26 cellular contexts compared by ENCODE assay signal in genomic region chr5:16577677-16578076, GRCh38. TPM values are rescaled to one million over a fixed set of nuclear protein-coding genes. Genes with fewer than 3 reads are reported as not detected.
DNase-seq lines count a peak whose midpoint lies in the region; ATAC-seq and TF ChIP-seq lines count a peak whose summit lies in the region.
"Had no signal": no experiment of that assay in that cellular context is flagged by ENCODE, and none has a peak within 500 bp of the region (broad histone marks: within the 10 kb centered on the region; RNA-seq: fewer than 3 reads in every experiment).

No MANE protein-coding gene starts in this region.

- intact Hi-C loops in Right ventricle myocardium inferior (cut with DNase I), result no loop called here

- no peaks in the 10 kb centered on the region for H3K36me3 Mint-ChIP-seq in GM23338 (ENCODE audit: low read depth)

- H2AFZ ChIP-seq in GM23338, result no peak overlapping the region

- no peak overlapping the region for H3K4me2 ChIP-seq in GM23338
- H3K4me2 ChIP-seq: BLaER1 treated with 17β-estradiol and CSF1 and Interleukin-3, amounts not matched to agents 10 nM and 100 nM had no signal

- no peaks in the 10 kb centered on the region for H3K9me2 ChIP-seq in GM23338 (ENCODE audit: insufficient read depth)

- H3K4me1 ChIP-seq in GM23338 (ENCODE audit: insufficient read depth), result peaks cover 43% of the 10 kb centered on the region
- H3K4me1 ChIP-seq in BE2C, result peaks cover 23% of the 10 kb centered on the region
- H3K4me1 ChIP-seq: lower lobe of right lung, spleen had no signal

- H3K4me1 Mint-ChIP-seq in GM23338, result peaks cover 42% of the 10 kb centered on the region

- peaks cover 2% of the 10 kb centered on the region for H3K27me3 Mint-ChIP-seq in GM23338 (ENCODE audit: insufficient read depth, low read depth, poor library complexity)
- H3K27me3 Mint-ChIP-seq: central memory CD8-positive, alpha-beta T cell; stimulated activated naive CD8-positive, alpha-beta T cell treated with anti-CD3 and anti-CD28 coated beads, Interleukin-15, amount 100 ng/mL, for 72 hours; T-cell had no signal

- TF ChIP-seq CTCF in GM23338 (conservative IDR thresholded peaks at IDR 0.05; ENCODE audit: low read depth in 2 of 2), result no peak
- no peak for TF ChIP-seq CTCF in VCaP (conservative IDR thresholded peaks at IDR 0.05)
- TF ChIP-seq CTCF in fibroblast of mammary gland (conservative IDR thresholded peaks at IDR 0.05; ENCODE audit: control insufficient read depth, insufficient read depth, low read depth, low read length), result no peak
- TF ChIP-seq CTCF in BE2C (IDR thresholded peaks at IDR 0.05; ENCODE audit: low read depth, low read length), result no peak

- H3K4me3 Mint-ChIP-seq in GM23338, result no peak overlapping the region
- H3K4me3 Mint-ChIP-seq: central memory CD8-positive, alpha-beta T cell; neural crest cell; stimulated activated naive CD8-positive, alpha-beta T cell treated with anti-CD3 and anti-CD28 coated beads, Interleukin-15, amount 100 ng/mL, for 72 hours; T-cell had no signal

- peaks cover 15% of the 10 kb centered on the region for H3F3A ChIP-seq in GM23338 (replicated peaks; ENCODE audit: low read depth)

- H4K20me1 ChIP-seq in GM23338 (replicated peaks; ENCODE audit: insufficient read depth), result no peaks in the 10 kb centered on the region

- H3K27ac ChIP-seq in GM23338 (ENCODE audit: low read depth) (no peak overlapping the region), VCaP (peak overlapping the region; percentile 96; the same call in 1 of the 2 replicates)
- H3K27ac ChIP-seq: BLaER1 treated with 17β-estradiol and CSF1 and Interleukin-3, amounts not matched to agents 10 nM and 100 nM; lower lobe of right lung; SJSA1; spleen; tibial nerve had no signal

- H3K9me3 Mint-ChIP-seq in GM23338, result no peaks in the 10 kb centered on the region; the same call in 1 of the 3 replicates
- H3K9me3 Mint-ChIP-seq: central memory CD8-positive, alpha-beta T cell; neural crest cell; T-cell had no signal

- no peak for ATAC-seq in GM23338
- no peak for ATAC-seq in Right ventricle myocardium inferior
- ATAC-seq: lower lobe of right lung; right cardiac atrium; stimulated activated naive CD8-positive, alpha-beta T cell treated with anti-CD3 and anti-CD28 coated beads, Interleukin-15, amount 100 ng/mL, for 72 hours; T-cell had no signal

- no peaks in the 10 kb centered on the region for H3K36me3 ChIP-seq in GM23338 (ENCODE audit: insufficient read depth)
- no peaks in the 10 kb centered on the region for H3K36me3 ChIP-seq in BE2C
- H3K36me3 ChIP-seq: lower lobe of right lung, SJSA1, spleen, tibial nerve had no signal

- H3K9me3 ChIP-seq in BE2C, result no peaks in the 10 kb centered on the region
- H3K9me3 ChIP-seq: lower lobe of right lung, SJSA1, spleen, tibial nerve had no signal

- H3K4me3 ChIP-seq in GM23338 (no peak overlapping the region), fibroblast of mammary gland (ENCODE audit: control insufficient read depth, low read depth, low read length) (no peak overlapping the region), BE2C (ENCODE audit: low read depth, low read length) (no peak overlapping the region)
- H3K4me3 ChIP-seq: BLaER1 treated with 17β-estradiol and CSF1 and Interleukin-3, amounts not matched to agents 10 nM and 100 nM; lower lobe of right lung; SJSA1; spleen; tibial nerve had no signal

- DNase-seq in activated CD8-positive, alpha-beta memory T cell treated with anti-CD3 and anti-CD28 coated beads, Interleukin-2, amount 50 U/mL, for 48 hours, result peak; percentile 40
- DNase-seq in activated CD8-positive, alpha-beta memory T cell treated with anti-CD3 and anti-CD28 coated beads for 24 hours, result no peak
- DNase-seq in GM23338 (ENCODE audit: low spot score) (peak; percentile 36), fibroblast of mammary gland (ENCODE audit: low read depth) (peak; percentile 18), Right ventricle myocardium inferior (ENCODE audit: missing footprints) (no peak), BE2C (no peak), GOT3 (lab: John Stamatoyannopoulos, UW) (no peak)
- DNase-seq: activated CD4-positive, alpha-beta T cell treated with anti-CD3 and anti-CD28 coated beads for 4 hours; activated naive CD4-positive, alpha-beta T cell; aorta; lower lobe of right lung; NCI-H1105 treated with DMSO at 0.1 percent for 48 hours; NCI-H510A; right cardiac atrium; spleen; stimulated activated naive CD8-positive, alpha-beta T cell treated with anti-CD3 and anti-CD28 coated beads, Interleukin-15, amount 100 ng/mL, for 72 hours; T-cell had no signal

- no peaks in the 10 kb centered on the region for H3K79me2 ChIP-seq in GM23338 (replicated peaks; ENCODE audit: insufficient read depth)

- no peak overlapping the region for H3K27ac Mint-ChIP-seq in GM23338
- H3K27ac Mint-ChIP-seq: stimulated activated naive CD8-positive, alpha-beta T cell treated with anti-CD3 and anti-CD28 coated beads, Interleukin-15, amount 100 ng/mL, for 72 hours; T-cell had no signal

- no peaks in the 10 kb centered on the region for H3K27me3 ChIP-seq in GM23338 (ENCODE audit: insufficient read depth)
- no peaks in the 10 kb centered on the region for H3K27me3 ChIP-seq in BE2C
- H3K27me3 ChIP-seq: BLaER1 treated with 17β-estradiol and CSF1 and Interleukin-3, amounts not matched to agents 10 nM and 100 nM; SJSA1; spleen; tibial nerve had no signal

TF ChIP-seq in GM23338, 12 proteins besides CTCF, POLR2A, EP300 and RAD21 (continues in another document):
- TF ChIP-seq ZNF331 (CRISPR knock-in tag; IDR thresholded peaks at IDR 0.05; ENCODE audit: low read depth), result no peak
- TF ChIP-seq, protein P1, sequence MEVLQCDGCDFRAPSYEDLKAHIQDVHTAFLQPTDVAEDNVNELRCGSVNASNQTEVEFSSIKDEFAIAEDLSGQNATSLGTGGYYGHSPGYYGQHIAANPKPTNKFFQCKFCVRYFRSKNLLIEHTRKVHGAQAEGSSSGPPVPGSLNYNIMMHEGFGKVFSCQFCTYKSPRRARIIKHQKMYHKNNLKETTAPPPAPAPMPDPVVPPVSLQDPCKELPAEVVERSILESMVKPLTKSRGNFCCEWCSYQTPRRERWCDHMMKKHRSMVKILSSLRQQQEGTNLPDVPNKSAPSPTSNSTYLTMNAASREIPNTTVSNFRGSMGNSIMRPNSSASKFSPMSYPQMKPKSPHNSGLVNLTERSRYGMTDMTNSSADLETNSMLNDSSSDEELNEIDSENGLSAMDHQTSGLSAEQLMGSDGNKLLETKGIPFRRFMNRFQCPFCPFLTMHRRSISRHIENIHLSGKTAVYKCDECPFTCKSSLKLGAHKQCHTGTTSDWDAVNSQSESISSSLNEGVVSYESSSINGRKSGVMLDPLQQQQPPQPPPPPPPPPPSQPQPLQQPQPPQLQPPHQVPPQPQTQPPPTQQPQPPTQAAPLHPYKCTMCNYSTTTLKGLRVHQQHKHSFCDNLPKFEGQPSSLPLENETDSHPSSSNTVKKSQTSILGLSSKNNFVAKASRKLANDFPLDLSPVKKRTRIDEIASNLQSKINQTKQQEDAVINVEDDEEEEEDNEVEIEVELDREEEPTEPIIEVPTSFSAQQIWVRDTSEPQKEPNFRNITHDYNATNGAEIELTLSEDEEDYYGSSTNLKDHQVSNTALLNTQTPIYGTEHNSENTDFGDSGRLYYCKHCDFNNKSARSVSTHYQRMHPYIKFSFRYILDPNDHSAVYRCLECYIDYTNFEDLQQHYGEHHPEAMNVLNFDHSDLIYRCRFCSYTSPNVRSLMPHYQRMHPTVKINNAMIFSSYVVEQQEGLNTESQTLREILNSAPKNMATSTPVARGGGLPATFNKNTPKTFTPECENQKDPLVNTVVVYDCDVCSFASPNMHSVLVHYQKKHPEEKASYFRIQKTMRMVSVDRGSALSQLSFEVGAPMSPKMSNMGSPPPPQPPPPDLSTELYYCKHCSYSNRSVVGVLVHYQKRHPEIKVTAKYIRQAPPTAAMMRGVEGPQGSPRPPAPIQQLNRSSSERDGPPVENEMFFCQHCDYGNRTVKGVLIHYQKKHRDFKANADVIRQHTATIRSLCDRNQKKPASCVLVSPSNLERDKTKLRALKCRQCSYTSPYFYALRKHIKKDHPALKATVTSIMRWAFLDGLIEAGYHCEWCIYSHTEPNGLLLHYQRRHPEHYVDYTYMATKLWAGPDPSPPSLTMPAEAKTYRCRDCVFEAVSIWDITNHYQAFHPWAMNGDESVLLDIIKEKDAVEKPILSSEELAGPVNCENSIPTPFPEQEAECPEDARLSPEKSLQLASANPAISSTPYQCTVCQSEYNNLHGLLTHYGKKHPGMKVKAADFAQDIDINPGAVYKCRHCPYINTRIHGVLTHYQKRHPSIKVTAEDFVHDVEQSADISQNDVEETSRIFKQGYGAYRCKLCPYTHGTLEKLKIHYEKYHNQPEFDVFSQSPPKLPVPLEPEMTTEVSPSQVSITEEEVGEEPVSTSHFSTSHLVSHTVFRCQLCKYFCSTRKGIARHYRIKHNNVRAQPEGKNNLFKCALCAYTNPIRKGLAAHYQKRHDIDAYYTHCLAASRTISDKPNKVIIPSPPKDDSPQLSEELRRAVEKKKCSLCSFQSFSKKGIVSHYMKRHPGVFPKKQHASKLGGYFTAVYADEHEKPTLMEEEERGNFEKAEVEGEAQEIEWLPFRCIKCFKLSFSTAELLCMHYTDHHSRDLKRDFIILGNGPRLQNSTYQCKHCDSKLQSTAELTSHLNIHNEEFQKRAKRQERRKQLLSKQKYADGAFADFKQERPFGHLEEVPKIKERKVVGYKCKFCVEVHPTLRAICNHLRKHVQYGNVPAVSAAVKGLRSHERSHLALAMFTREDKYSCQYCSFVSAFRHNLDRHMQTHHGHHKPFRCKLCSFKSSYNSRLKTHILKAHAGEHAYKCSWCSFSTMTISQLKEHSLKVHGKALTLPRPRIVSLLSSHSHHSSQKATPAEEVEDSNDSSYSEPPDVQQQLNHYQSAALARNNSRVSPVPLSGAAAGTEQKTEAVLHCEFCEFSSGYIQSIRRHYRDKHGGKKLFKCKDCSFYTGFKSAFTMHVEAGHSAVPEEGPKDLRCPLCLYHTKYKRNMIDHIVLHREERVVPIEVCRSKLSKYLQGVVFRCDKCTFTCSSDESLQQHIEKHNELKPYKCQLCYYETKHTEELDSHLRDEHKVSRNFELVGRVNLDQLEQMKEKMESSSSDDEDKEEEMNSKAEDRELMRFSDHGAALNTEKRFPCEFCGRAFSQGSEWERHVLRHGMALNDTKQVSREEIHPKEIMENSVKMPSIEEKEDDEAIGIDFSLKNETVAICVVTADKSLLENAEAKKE (CRISPR knock-in tag; IDR thresholded peaks at IDR 0.05), result no peak
- no peak for TF ChIP-seq JUNB (IDR thresholded peaks at IDR 0.05; ENCODE audit: unreplicated experiment)
- TF ChIP-seq NANOG (IDR thresholded peaks at IDR 0.05; ENCODE audit: borderline replicate concordance), result no peak

RNA-seq across cellular contexts. Expression of gene RETREG1, which starts 39.1 kb away (rescaled TPM):
- 2.2 and 2.3 TPM in 2 replicates for total RNA-seq in GM23338 (2014; rRNA removed; shearing (Covaris generic))
- 3.6 and 3.8 TPM in 2 replicates for polyA plus RNA-seq in GM23338 (2016; fragmentation: Nextera tagmentation; extraction: Ambion mirVana)
- total RNA-seq in Right ventricle myocardium inferior, result 197 TPM
- 2.9 TPM for polyA plus RNA-seq in BE2C (2012; ENCODE audit: insufficient read depth, insufficient read length, low read depth)
- total RNA-seq: dermis microvascular lymphatic vessel endothelial cell, glomerular endothelial cell had no signal
- polyA plus RNA-seq: endothelial cell of umbilical vein had no signal

Comparison
In these comparisons a context has a peak if more than half of its experiments do, and no peak if none do; other contexts are left out.
1. DNase-seq: peak in activated CD8-positive, alpha-beta memory T cell treated with anti-CD3 and anti-CD28 coated beads, Interleukin-2, amount 50 U/mL, for 48 hours (single experiment), GM23338 (single experiment) and fibroblast of mammary gland (single experiment); none in activated CD8-positive, alpha-beta memory T cell treated with anti-CD3 and anti-CD28 coated beads for 24 hours (single experiment), Right ventricle myocardium inferior (single experiment), BE2C (single experiment) and GOT3 (single experiment).
2. RNA of gene RETREG1, which starts 39.1 kb away (total RNA-seq): 197 TPM in Right ventricle myocardium inferior (single experiment); 2.2 to 2.3 TPM in GM23338; every median in the first group is over 10 times any median in the second.